ENCODE assay signal across 1 cellular context in the genomic region with DNA sequence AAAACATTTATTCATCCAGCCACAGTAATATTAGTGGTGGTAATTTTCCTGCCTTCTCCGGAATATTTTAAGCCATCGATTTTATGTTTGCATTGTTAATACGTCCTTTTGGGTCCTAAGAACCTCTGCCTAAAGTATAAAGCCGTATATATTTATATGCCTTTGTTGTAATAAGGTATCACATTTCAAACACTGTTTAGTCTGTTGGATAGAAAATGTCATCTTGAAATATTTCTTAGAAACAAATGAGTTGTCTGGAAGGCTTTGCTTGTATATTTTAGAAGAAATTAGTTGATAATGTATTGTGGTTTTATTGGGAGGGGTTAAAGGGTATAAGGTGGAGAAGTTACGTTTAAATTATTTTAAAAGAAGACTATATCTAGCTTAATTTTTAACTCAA.
TF ChIP-seq lines count a peak whose summit lies in the region.

No MANE protein-coding gene starts in this region.

TF ChIP-seq in HEK293, 187 proteins besides CTCF, POLR2A, EP300 and RAD21 (continued from another document):
- TF ChIP-seq, protein P1, sequence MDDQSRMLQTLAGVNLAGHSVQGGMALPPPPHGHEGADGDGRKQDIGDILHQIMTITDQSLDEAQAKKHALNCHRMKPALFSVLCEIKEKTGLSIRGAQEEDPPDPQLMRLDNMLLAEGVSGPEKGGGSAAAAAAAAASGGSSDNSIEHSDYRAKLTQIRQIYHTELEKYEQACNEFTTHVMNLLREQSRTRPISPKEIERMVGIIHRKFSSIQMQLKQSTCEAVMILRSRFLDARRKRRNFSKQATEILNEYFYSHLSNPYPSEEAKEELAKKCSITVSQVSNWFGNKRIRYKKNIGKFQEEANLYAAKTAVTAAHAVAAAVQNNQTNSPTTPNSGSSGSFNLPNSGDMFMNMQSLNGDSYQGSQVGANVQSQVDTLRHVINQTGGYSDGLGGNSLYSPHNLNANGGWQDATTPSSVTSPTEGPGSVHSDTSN (CRISPR knock-in tag; IDR thresholded peaks at IDR 0.05) = no peak
- TF ChIP-seq FEZF1 (tag by site-specific recombination; IDR thresholded peaks at IDR 0.05) = no peak; the same call in 1 of the 2 replicates
- TF ChIP-seq ZNF843 (tag by site-specific recombination; IDR thresholded peaks at IDR 0.05) = peak; percentile 70
- peak; percentile 40; the same call in 1 of the 2 replicates for TF ChIP-seq ZNF335 (tag by site-specific recombination; conservative IDR thresholded peaks at IDR 0.05)
- TF ChIP-seq, protein P2, sequence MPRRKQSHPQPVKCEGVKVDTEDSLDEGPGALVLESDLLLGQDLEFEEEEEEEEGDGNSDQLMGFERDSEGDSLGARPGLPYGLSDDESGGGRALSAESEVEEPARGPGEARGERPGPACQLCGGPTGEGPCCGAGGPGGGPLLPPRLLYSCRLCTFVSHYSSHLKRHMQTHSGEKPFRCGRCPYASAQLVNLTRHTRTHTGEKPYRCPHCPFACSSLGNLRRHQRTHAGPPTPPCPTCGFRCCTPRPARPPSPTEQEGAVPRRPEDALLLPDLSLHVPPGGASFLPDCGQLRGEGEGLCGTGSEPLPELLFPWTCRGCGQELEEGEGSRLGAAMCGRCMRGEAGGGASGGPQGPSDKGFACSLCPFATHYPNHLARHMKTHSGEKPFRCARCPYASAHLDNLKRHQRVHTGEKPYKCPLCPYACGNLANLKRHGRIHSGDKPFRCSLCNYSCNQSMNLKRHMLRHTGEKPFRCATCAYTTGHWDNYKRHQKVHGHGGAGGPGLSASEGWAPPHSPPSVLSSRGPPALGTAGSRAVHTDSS (tag by site-specific recombination; IDR thresholded peaks at IDR 0.05) = no peak
